29 cellular contexts compared by ENCODE assay signal in the genomic region with DNA sequence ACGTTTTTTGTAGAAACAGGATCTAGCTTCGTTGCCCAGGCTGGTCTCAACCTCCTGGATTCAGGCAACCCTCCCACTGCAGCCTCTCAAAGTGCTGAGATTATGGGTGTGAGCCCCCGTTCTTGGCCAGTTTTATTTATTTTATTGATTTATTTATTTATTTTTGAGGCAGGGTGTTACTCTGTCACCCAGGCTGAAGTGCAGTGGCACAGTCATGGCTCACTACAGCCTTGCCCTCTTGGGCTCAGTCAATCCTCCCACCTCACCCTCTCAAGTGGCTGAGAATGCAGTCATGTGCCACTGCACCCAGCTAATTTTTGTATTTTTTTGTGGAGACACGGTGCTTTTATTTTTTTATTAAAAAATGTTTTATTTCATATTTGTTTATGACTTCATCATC.
"Had no signal": no experiment of that assay in that cellular context is flagged by ENCODE, and none has a peak within 500 bp of the region (broad histone marks: within the 10 kb centered on the region; RNA-seq: fewer than 3 reads in every experiment).

No MANE protein-coding gene starts in this region.

- ATAC-seq: left colon; left lung; lower lobe of right lung; naive thymus-derived CD8-positive, alpha-beta T cell; pancreas; right cardiac atrium; sciatic nerve; stimulated activated naive CD8-positive, alpha-beta T cell treated with anti-CD3 and anti-CD28 coated beads, Interleukin-15, amount 100 ng/mL, for 72 hours had no signal

- H3K4me1 ChIP-seq: left lung, lower lobe of right lung, pancreas, prostate gland, transverse colon, upper lobe of left lung, vagina had no signal

- H3K27me3 Mint-ChIP-seq: naive thymus-derived CD8-positive, alpha-beta T cell; stimulated activated naive CD8-positive, alpha-beta T cell treated with anti-CD3 and anti-CD28 coated beads, Interleukin-15, amount 100 ng/mL, for 72 hours had no signal

- H3K4me3 Mint-ChIP-seq: immature natural killer cell; naive thymus-derived CD8-positive, alpha-beta T cell; nephron; neural crest cell; stimulated activated naive CD8-positive, alpha-beta T cell treated with anti-CD3 and anti-CD28 coated beads, Interleukin-15, amount 100 ng/mL, for 72 hours had no signal

- H3K4me3 ChIP-seq: left lung, lower lobe of right lung, pancreas, prostate gland, skin epidermis, transverse colon, upper lobe of left lung, vagina had no signal

- H3K4me1 Mint-ChIP-seq: immature natural killer cell; naive thymus-derived CD8-positive, alpha-beta T cell; nephron; neural crest cell; stimulated activated naive CD8-positive, alpha-beta T cell treated with anti-CD3 and anti-CD28 coated beads, Interleukin-15, amount 100 ng/mL, for 72 hours had no signal

- H3K27ac ChIP-seq: left lung, lower lobe of right lung, pancreas, prostate gland, skin epidermis, transverse colon, upper lobe of left lung, vagina had no signal

- H3K36me3 ChIP-seq: left lung, lower lobe of right lung, pancreas, prostate gland, transverse colon, upper lobe of left lung, vagina had no signal

- H3K27me3 ChIP-seq: left lung, pancreas, transverse colon, upper lobe of left lung, vagina had no signal

- H3K36me3 Mint-ChIP-seq: immature natural killer cell; naive thymus-derived CD8-positive, alpha-beta T cell had no signal

- FAIRE-seq: islet of Langerhans, kidney, pancreas had no signal

- H3K27ac Mint-ChIP-seq: immature natural killer cell; naive thymus-derived CD8-positive, alpha-beta T cell; nephron had no signal

- H3K9me3 Mint-ChIP-seq: immature natural killer cell; naive thymus-derived CD8-positive, alpha-beta T cell; nephron; neural crest cell; stimulated activated naive CD8-positive, alpha-beta T cell treated with anti-CD3 and anti-CD28 coated beads, Interleukin-15, amount 100 ng/mL, for 72 hours had no signal

- H3K9me3 ChIP-seq: left lung, lower lobe of right lung, pancreas, prostate gland, transverse colon, upper lobe of left lung, vagina had no signal

- DNase-seq: hypothalamus; immature natural killer cell; kidney; left colon; left lung; lower lobe of right lung; mesenchymal stem cell; naive thymus-derived CD8-positive, alpha-beta T cell; nucleus accumbens; pancreas; posterior cingulate gyrus; retina; right cardiac atrium; stimulated activated CD4-positive, alpha-beta T cell treated with anti-CD3 and anti-CD28 coated beads, Interleukin-12 subunit alpha, Interleukin-12 subunit beta, amount 100 ng/mL, for 4 hours; stimulated activated CD4-positive, alpha-beta T cell treated with anti-CD3 and anti-CD28 coated beads, Interleukin-15, amount 100 ng/mL, for 24 hours; stimulated activated CD4-positive, alpha-beta T cell treated with anti-CD3 and anti-CD28 coated beads, Interleukin-2, amount 100 ng/mL, for 24 hours; stimulated activated CD4-positive, alpha-beta T cell treated with anti-CD3 and anti-CD28 coated beads, Interleukin-4, amount 100 ng/mL, for 1 hour; stimulated activated naive CD4-positive, alpha-beta T cell treated with Interleukin-2 at 50 U/mL for 16 hours; stimulated activated naive CD8-positive, alpha-beta T cell treated with anti-CD3 and anti-CD28 coated beads, Interleukin-15, amount 100 ng/mL, for 72 hours; substantia nigra; transverse colon; upper lobe of left lung had no signal
